In the genomic region with DNA sequence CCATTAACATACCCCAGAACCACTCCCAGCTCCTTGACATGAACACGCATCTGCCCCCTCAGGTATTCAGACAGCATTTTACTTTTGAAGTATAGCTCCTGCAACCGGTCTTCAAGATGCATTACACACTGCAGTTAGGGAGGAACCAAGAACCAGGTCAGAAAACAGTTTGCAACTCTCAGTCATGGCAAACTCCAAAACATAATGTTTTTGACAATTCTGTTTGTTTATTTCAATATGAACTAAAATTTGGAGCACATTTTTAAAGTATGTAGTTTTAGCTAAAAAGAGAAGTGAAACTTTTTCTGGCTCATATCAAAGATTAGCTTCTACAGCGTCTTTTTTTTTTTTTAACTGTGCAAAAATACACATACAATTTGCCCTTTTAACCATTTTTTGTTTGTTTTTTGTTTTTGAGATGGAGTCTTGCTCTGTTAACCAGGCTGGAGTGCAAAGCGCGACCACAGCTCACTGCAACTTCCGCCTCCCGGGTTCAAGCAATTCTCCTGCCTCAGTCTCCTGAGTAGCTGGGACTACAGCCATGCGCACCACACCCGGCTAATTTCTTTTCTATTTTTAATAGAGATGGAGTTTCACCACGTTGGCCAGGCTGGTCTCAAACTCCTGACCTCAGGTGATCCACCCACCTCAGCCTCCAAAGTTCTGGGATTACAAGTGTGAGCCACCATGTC, we compare ENCODE assay signal across 13 cellular contexts. TPM values are rescaled to one million over a fixed set of nuclear protein-coding genes. Genes with fewer than 3 reads are reported as not detected.
DNase-seq lines count a peak whose midpoint lies in the region; ATAC-seq and TF ChIP-seq lines count a peak whose summit lies in the region.
"Had no signal": no experiment of that assay in that cellular context is flagged by ENCODE, and none has a peak within 500 bp of the region (broad histone marks: within the 10 kb centered on the region; RNA-seq: fewer than 3 reads in every experiment).

No MANE protein-coding gene starts in this region.

- ATAC-seq in GM19463 (IDR thresholded peaks at IDR 0.05; ENCODE audit: unreplicated experiment): peak; percentile 84
- peak; percentile 87 for ATAC-seq in HG02981 (IDR thresholded peaks at IDR 0.05; ENCODE audit: unreplicated experiment)
- ATAC-seq: CD8-positive, alpha-beta T cell; left lobe of liver had no signal

- H3K27ac ChIP-seq in A673 (ENCODE audit: low read depth, low read length, poor library complexity, severe bottlenecking): no peak overlapping the region
- H3K27ac ChIP-seq: upper lobe of left lung had no signal

- H3K4me3 ChIP-seq in GM12875 (ENCODE audit: low read depth, low read length) (no peak overlapping the region), A673 (ENCODE audit: low read depth, low read length, poor library complexity, severe bottlenecking) (no peak overlapping the region)
- H3K4me3 ChIP-seq: upper lobe of left lung had no signal

- CTCF ChIA-PET in A673 (lab: Charles Lee): no interaction called here

- H3K4me1 ChIP-seq in A673 (ENCODE audit: insufficient read depth, low read length, poor library complexity, severe bottlenecking): peaks cover under 1% of the 10 kb centered on the region
- H3K4me1 ChIP-seq: upper lobe of left lung had no signal

- H3K27me3 ChIP-seq in A673 (replicated peaks; ENCODE audit: insufficient read depth, low read depth, low read length, poor library complexity): no peaks in the 10 kb centered on the region
- H3K27me3 ChIP-seq: upper lobe of left lung had no signal

- intact Hi-C loops in A673 (cut with micrococcal nuclease; ENCODE audit: unreplicated experiment): no loop called here

- H3K9me3 ChIP-seq in A673 (ENCODE audit: low read depth, low read length, poor library complexity, severe bottlenecking): no peaks in the 10 kb centered on the region
- H3K9me3 ChIP-seq: upper lobe of left lung had no signal

- H3K36me3 ChIP-seq in A673 (ENCODE audit: insufficient read depth, low read length, poor library complexity, severe bottlenecking): peaks cover 13% of the 10 kb centered on the region

- 0 out of 2 replicates have a peak, but pooled peaks have one; percentile 26 for TF ChIP-seq CTCF in GM12875 (IDR thresholded peaks at IDR 0.05; ENCODE audit: borderline replicate concordance, insufficient read depth, low read depth, low read length)
- no peak for TF ChIP-seq CTCF in A673 (conservative IDR thresholded peaks at IDR 0.05; ENCODE audit: low read depth, low read length)

- POLR2A ChIA-PET in A673 (lab: Charles Lee; ENCODE audit: low non-redundant PET): no interaction called here

- DNase-seq in NAMALWA (ENCODE audit: low spot score) (peak; percentile 79), T-helper 2 cell (no peak), A673 (ENCODE audit: low spot score) (no peak), middle frontal gyrus (ENCODE audit: extremely low spot score, low spot score) (no peak), Ammon's horn (ENCODE audit: low spot score) (no peak)
- DNase-seq: activated T-cell treated with anti-CD3 and anti-CD28 coated beads for 4 hours; CD8-positive, alpha-beta T cell; NCI-H510A treated with DMSO at 0.1 percent for 48 hours; upper lobe of left lung had no signal

- BruUV-seq in A673 (replicated peaks; lab: Mats Ljungman, UMichigan): no TSS peak

RNA-seq across cellular contexts. Expression of gene RAPGEF6, which starts 12.2 kb away (rescaled TPM):
- 21.6 and 26.1 TPM in 2 replicates for total RNA-seq in A673 (2021)
